Comparison of ENCODE assay signal across 1 cellular context in the genomic region with DNA sequence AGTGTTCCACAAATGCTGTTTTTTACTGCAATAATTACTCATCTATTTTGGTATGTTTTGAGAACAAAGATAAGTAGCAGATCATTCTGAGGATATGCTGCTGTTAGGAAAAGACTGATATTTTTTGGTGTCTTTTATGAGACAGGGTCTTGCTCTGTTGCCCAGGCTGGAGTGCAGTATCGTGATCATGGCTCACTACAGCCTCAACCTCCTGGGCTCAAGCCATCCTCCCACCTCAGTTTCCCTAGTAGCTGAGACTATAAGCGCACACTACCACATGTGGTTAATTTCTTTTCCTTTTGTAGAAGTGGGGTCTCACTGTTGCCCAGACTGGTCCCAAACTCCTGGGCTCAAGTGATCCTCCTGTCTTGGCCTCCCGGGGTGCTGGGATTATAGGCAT.
TF ChIP-seq lines count a peak whose summit lies in the region.

No MANE protein-coding gene starts in this region.

TF ChIP-seq in IMR-90, 13 proteins besides CTCF, POLR2A, EP300 and RAD21:
- no peak for TF ChIP-seq RFX5 (IDR thresholded peaks at IDR 0.05; ENCODE audit: low read depth, low read length)
- TF ChIP-seq, protein P1, sequence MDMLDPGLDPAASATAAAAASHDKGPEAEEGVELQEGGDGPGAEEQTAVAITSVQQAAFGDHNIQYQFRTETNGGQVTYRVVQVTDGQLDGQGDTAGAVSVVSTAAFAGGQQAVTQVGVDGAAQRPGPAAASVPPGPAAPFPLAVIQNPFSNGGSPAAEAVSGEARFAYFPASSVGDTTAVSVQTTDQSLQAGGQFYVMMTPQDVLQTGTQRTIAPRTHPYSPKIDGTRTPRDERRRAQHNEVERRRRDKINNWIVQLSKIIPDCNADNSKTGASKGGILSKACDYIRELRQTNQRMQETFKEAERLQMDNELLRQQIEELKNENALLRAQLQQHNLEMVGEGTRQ (IDR thresholded peaks at IDR 0.05; ENCODE audit: low read depth, low read length) = no peak
- TF ChIP-seq FOS (IDR thresholded peaks at IDR 0.05; ENCODE audit: low read depth, low read length) = no peak
- TF ChIP-seq BHLHE40 (IDR thresholded peaks at IDR 0.05; ENCODE audit: low read depth, low read length) = no peak
- TF ChIP-seq SMC3 (IDR thresholded peaks at IDR 0.05; ENCODE audit: low read depth, low read length) = no peak
- no peak for TF ChIP-seq MXI1 (IDR thresholded peaks at IDR 0.05; ENCODE audit: borderline replicate concordance, low read depth, low read length)
- no peak for TF ChIP-seq MAZ (IDR thresholded peaks at IDR 0.05; ENCODE audit: borderline replicate concordance, low read depth, low read length)
- TF ChIP-seq RCOR1 (IDR thresholded peaks at IDR 0.05; ENCODE audit: insufficient replicate concordance, low read length) = no peak
- TF ChIP-seq, protein P2, sequence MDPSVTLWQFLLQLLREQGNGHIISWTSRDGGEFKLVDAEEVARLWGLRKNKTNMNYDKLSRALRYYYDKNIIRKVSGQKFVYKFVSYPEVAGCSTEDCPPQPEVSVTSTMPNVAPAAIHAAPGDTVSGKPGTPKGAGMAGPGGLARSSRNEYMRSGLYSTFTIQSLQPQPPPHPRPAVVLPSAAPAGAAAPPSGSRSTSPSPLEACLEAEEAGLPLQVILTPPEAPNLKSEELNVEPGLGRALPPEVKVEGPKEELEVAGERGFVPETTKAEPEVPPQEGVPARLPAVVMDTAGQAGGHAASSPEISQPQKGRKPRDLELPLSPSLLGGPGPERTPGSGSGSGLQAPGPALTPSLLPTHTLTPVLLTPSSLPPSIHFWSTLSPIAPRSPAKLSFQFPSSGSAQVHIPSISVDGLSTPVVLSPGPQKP (IDR thresholded peaks at IDR 0.05; ENCODE audit: borderline replicate concordance, low read depth, low read length) = no peak
- TF ChIP-seq MAFK (IDR thresholded peaks at IDR 0.05; ENCODE audit: low read depth, low read length) = no peak
- no peak for TF ChIP-seq CEBPB (IDR thresholded peaks at IDR 0.05; ENCODE audit: low read depth, low read length)
- TF ChIP-seq NFE2L2 (IDR thresholded peaks at IDR 0.05; ENCODE audit: low read depth, low read length) = no peak
- TF ChIP-seq CHD1 (IDR thresholded peaks at IDR 0.05; ENCODE audit: low read depth, low read length) = no peak
